In the genomic region with DNA sequence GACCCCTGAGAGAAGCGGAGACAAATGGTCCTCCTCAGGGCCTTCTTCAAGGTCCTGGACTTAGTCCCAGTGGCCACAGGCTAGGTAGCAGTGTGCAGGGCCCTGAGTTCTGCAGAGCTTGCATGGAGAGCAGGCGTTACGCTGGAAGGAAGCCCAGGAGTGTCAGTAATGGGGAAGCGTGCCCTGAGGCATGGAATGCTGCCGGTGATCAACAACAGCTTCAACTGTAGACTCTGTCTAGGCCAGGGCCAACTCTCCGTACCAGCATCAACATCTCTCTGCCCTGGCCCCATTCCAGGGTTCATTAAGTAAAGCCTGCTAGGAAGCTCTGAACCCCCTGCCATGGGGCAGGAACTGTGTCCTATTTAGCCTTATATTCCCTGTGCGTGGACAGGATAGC, we compare ENCODE assay signal across 9 cellular contexts. TPM values are rescaled to one million over a fixed set of nuclear protein-coding genes. Genes with fewer than 3 reads are reported as not detected.
DNase-seq lines count a peak whose midpoint lies in the region; ATAC-seq and TF ChIP-seq lines count a peak whose summit lies in the region.
"Had no signal": no experiment of that assay in that cellular context is flagged by ENCODE, and none has a peak within 500 bp of the region (broad histone marks: within the 10 kb centered on the region; RNA-seq: fewer than 3 reads in every experiment).

No MANE protein-coding gene starts in this region.

- peak; percentile 45 for DNase-seq in BE2C
- DNase-seq in NCI-H748 (lab: John Stamatoyannopoulos, UW; ENCODE audit: unreplicated experiment), result peak; percentile 54
- DNase-seq in fibroblast of peridontal ligament (ENCODE audit: extremely low read depth), result peak; percentile 38
- DNase-seq in neural progenitor cell (ENCODE audit: low spot score), result no peak
- DNase-seq in activated CD8-positive, alpha-beta memory T cell treated with anti-CD3 and anti-CD28 coated beads for 24 hours, result no peak
- DNase-seq in NCI-H82 treated with DMSO at 0.1 percent for 48 hours (lab: John Stamatoyannopoulos, UW; ENCODE audit: unreplicated experiment), result no peak

- ATAC-seq in HG03196 (IDR thresholded peaks at IDR 0.05; ENCODE audit: unreplicated experiment) (no peak), GM19395 (IDR thresholded peaks at IDR 0.05; ENCODE audit: unreplicated experiment) (no peak)

- peaks cover 48% of the 10 kb centered on the region for H3K27me3 Mint-ChIP-seq in neural progenitor cell (ENCODE audit: insufficient read depth, low read depth)

- H3K4me1 ChIP-seq in BE2C, result no peaks in the 10 kb centered on the region
- H3K4me1 ChIP-seq in neural progenitor cell, result peaks cover 8% of the 10 kb centered on the region

- H3K36me3 Mint-ChIP-seq in neural progenitor cell, result peaks cover 3% of the 10 kb centered on the region

- H3K36me3 ChIP-seq in BE2C, result no peaks in the 10 kb centered on the region
- H3K36me3 ChIP-seq in neural progenitor cell, result no peaks in the 10 kb centered on the region

- H3K27ac ChIP-seq in neural progenitor cell, result no peak overlapping the region
- H3K27ac ChIP-seq: HL-60 had no signal

- peaks cover 11% of the 10 kb centered on the region for H3K4me1 Mint-ChIP-seq in neural progenitor cell

- TF ChIP-seq CTCF in BE2C (IDR thresholded peaks at IDR 0.05; ENCODE audit: low read depth, low read length) (no peak), neural progenitor cell (IDR thresholded peaks at IDR 0.05) (no peak)

- H3K9me3 Mint-ChIP-seq in neural progenitor cell, result peaks cover 14% of the 10 kb centered on the region

- peak overlapping the region; percentile 71 for H3K4me3 Mint-ChIP-seq in neural progenitor cell

- no peak overlapping the region for H3K27ac Mint-ChIP-seq in neural progenitor cell

- H3K4me2 ChIP-seq in neural progenitor cell, result peak overlapping the region; percentile 92

- peak overlapping the region; percentile 88 for H2AFZ ChIP-seq in neural progenitor cell (replicated peaks)

- peaks cover 18% of the 10 kb centered on the region for H3F3A ChIP-seq in neural progenitor cell (ENCODE audit: low read depth)

- H4K20me1 ChIP-seq in neural progenitor cell (ENCODE audit: low read depth), result peaks cover 5% of the 10 kb centered on the region

- H3K79me2 ChIP-seq in neural progenitor cell (ENCODE audit: low read depth), result no peaks in the 10 kb centered on the region

- 0 out of 2 replicates have a peak, but pooled peaks cover 3% of the 10 kb centered on the region for H3K27me3 ChIP-seq in BE2C
- H3K27me3 ChIP-seq in neural progenitor cell, result peaks cover 57% of the 10 kb centered on the region

- no peaks in the 10 kb centered on the region for H3K9me3 ChIP-seq in BE2C
- H3K9me3 ChIP-seq in neural progenitor cell (ENCODE audit: low read depth), result peaks cover 5% of the 10 kb centered on the region

- no peak overlapping the region for H3K9ac ChIP-seq in neural progenitor cell

- H3K4me3 ChIP-seq in BE2C (ENCODE audit: low read depth, low read length) (no peak overlapping the region), neural progenitor cell (peak overlapping the region; percentile 61)

RNA-seq across cellular contexts. Expression of a gene that starts 0.6 kb away (rescaled TPM):
- polyA plus RNA-seq in BE2C (2012; ENCODE audit: insufficient read depth, insufficient read length, low read depth), result 0.45 TPM
- total RNA-seq in neural progenitor cell (ENCODE audit: low replicate concordance), result 1.8 and 4.0 TPM in 2 replicates

RNA-seq across cellular contexts. Expression of a gene that starts 14.0 kb away (rescaled TPM):
- polyA plus RNA-seq in BE2C (2012; ENCODE audit: insufficient read depth, insufficient read length, low read depth), result 14.8 TPM
- total RNA-seq in neural progenitor cell (ENCODE audit: low replicate concordance), result 6.6 and 17.5 TPM in 2 replicates

RNA-seq across cellular contexts. Expression of a gene that starts 23.6 kb away (rescaled TPM):
- 22.2 TPM for polyA plus RNA-seq in BE2C (2012; ENCODE audit: insufficient read depth, insufficient read length, low read depth)
- total RNA-seq in neural progenitor cell (ENCODE audit: low replicate concordance), result 72.0 and 152 TPM in 2 replicates

RNA-seq across cellular contexts. Expression of a gene that starts 25.4 kb away (rescaled TPM):
- not detected for polyA plus RNA-seq in BE2C (2012; ENCODE audit: insufficient read depth, insufficient read length, low read depth)
- total RNA-seq in neural progenitor cell (ENCODE audit: low replicate concordance), result not detected in 2 replicates

RNA-seq across cellular contexts. Expression of a gene that starts 27.3 kb away (rescaled TPM):
- 12.4 TPM for polyA plus RNA-seq in BE2C (2012; ENCODE audit: insufficient read depth, insufficient read length, low read depth)
- 13.9 and 36.5 TPM in 2 replicates for total RNA-seq in neural progenitor cell (ENCODE audit: low replicate concordance)

Comparison
In these comparisons a context has a peak if more than half of its experiments do, and no peak if none do; other contexts are left out.
1. DNase-seq: peak in BE2C (single experiment), NCI-H748 (single experiment) and fibroblast of peridontal ligament (single experiment); none in neural progenitor cell (single experiment), activated CD8-positive, alpha-beta memory T cell treated with anti-CD3 and anti-CD28 coated beads for 24 hours (single experiment) and NCI-H82 treated with DMSO at 0.1 percent for 48 hours (single experiment).